13 cellular contexts compared by ENCODE assay signal in genomic region chr17:45296833-45297124, GRCh38. TPM values are rescaled to one million over a fixed set of nuclear protein-coding genes. Genes with fewer than 3 reads are reported as not detected.
A peak's percentile ranks its signal among the peaks of the same experiment; 100 is the strongest.
DNase-seq lines count a peak whose midpoint lies in the region; ATAC-seq and TF ChIP-seq lines count a peak whose summit lies in the region.
"Had no signal": no experiment of that assay in that cellular context is flagged by ENCODE, and none has a peak within 500 bp of the region (broad histone marks: within the 10 kb centered on the region; RNA-seq: fewer than 3 reads in every experiment).

No MANE protein-coding gene starts in this region.

- H3K79me2 ChIP-seq in SK-N-SH (ENCODE audit: insufficient read depth) = peaks cover 86% of the 10 kb centered on the region

- peak overlapping the region; percentile 50 for H3K27ac Mint-ChIP-seq in activated naive CD4-positive, alpha-beta T cell treated with anti-CD3 and anti-CD28 coated beads, Interleukin-2, amount 10 ng/mL, durations not matched to agents 7 days and 5 days
- H3K27ac Mint-ChIP-seq in activated naive CD4-positive, alpha-beta T cell treated with anti-CD3 and anti-CD28 coated beads for 36 hours = no peak overlapping the region

- peaks cover 82% of the 10 kb centered on the region for H3K4me1 Mint-ChIP-seq in activated naive CD4-positive, alpha-beta T cell treated with anti-CD3 and anti-CD28 coated beads, Interleukin-2, amount 10 ng/mL, durations not matched to agents 7 days and 5 days
- H3K4me1 Mint-ChIP-seq in activated naive CD4-positive, alpha-beta T cell treated with anti-CD3 and anti-CD28 coated beads for 36 hours (ENCODE audit: low read depth) = peaks cover 81% of the 10 kb centered on the region

- no peak for TF ChIP-seq CTCF in SK-N-SH (IDR thresholded peaks at IDR 0.05)
- TF ChIP-seq CTCF in gastroesophageal sphincter (IDR thresholded peaks at IDR 0.05) = no peak
- no peak for TF ChIP-seq CTCF in stomach (IDR thresholded peaks at IDR 0.05)

- peaks cover 61% of the 10 kb centered on the region for H4K20me1 ChIP-seq in SK-N-SH (ENCODE audit: insufficient read depth)

- H3K4me3 ChIP-seq in SK-N-SH (ENCODE audit: low read depth in 2 of 2, low read length in 1 of 2) = no peak overlapping the region
- H3K4me3 ChIP-seq in gastroesophageal sphincter = no peak overlapping the region
- no peak overlapping the region for H3K4me3 ChIP-seq in stomach

- WGBS in SK-N-SH (ENCODE audit: low lambda C conversion rate) = 40% methylated on average over 1 of the region's 1 CpG
- WGBS in gastroesophageal sphincter (ENCODE audit: low coverage in 1 of 2), 2 donors = 14 to 20% methylated on average over 1 of the region's 1 CpG
- 14 to 28% (median 17%) methylated on average over 1 of the region's 1 CpG for WGBS in stomach, 5 donors

- H3K9ac ChIP-seq in SK-N-SH = no peak overlapping the region

- H2AFZ ChIP-seq in SK-N-SH (ENCODE audit: low read depth) = no peak overlapping the region

- no peak for TF ChIP-seq EP300 in SK-N-SH (IDR thresholded peaks at IDR 0.05; ENCODE audit: borderline replicate concordance in 1 of 2, low read depth in 1 of 2, low read length in 1 of 2)
- TF ChIP-seq EP300 in gastroesophageal sphincter (IDR thresholded peaks at IDR 0.05) = no peak
- no peak for TF ChIP-seq EP300 in stomach (IDR thresholded peaks at IDR 0.05)

- no peaks in the 10 kb centered on the region for H3K27me3 ChIP-seq in SK-N-SH (ENCODE audit: insufficient read depth)
- no peaks in the 10 kb centered on the region for H3K27me3 ChIP-seq in gastroesophageal sphincter
- no peaks in the 10 kb centered on the region for H3K27me3 ChIP-seq in stomach
- H3K27me3 ChIP-seq: BE2C had no signal

- TF ChIP-seq POLR2A in gastroesophageal sphincter (IDR thresholded peaks at IDR 0.05) (no peak), stomach (IDR thresholded peaks at IDR 0.05) (no peak)

- DNase-seq in activated naive CD4-positive, alpha-beta T cell treated with anti-CD3 and anti-CD28 coated beads, Interleukin-2, amount 10 ng/mL, durations not matched to agents 7 days and 5 days = no peak
- no peak for DNase-seq in activated naive CD4-positive, alpha-beta T cell treated with anti-CD3 and anti-CD28 coated beads for 36 hours
- DNase-seq in SK-N-SH = no peak
- DNase-seq in stomach = no peak
- DNase-seq: activated CD8-positive, alpha-beta memory T cell treated with anti-CD3 and anti-CD28 coated beads, Interleukin-2, amount 50 U/mL, for 48 hours; BE2C; dermis blood vessel endothelial cell; NCI-H345 had no signal

- no peaks in the 10 kb centered on the region for H3K9me3 ChIP-seq in SK-N-SH
- no peaks in the 10 kb centered on the region for H3K9me3 ChIP-seq in gastroesophageal sphincter
- H3K9me3 ChIP-seq in stomach = no peaks in the 10 kb centered on the region
- H3K9me3 ChIP-seq: BE2C had no signal

- H3K4me1 ChIP-seq in SK-N-SH (ENCODE audit: control insufficient read depth in 1 of 2, insufficient read depth in 2 of 2, low read depth in 1 of 2, low read length in 1 of 2) (peaks cover 60 to 64% of the 10 kb centered on the region in 2 experiments), gastroesophageal sphincter (peaks cover 33 to 100% (median 70%) of the 10 kb centered on the region in 3 donors), stomach (peaks cover 84 to 99% (median 94%) of the 10 kb centered on the region in 4 donors)

- peaks cover 20% of the 10 kb centered on the region for H3K36me3 Mint-ChIP-seq in activated naive CD4-positive, alpha-beta T cell treated with anti-CD3 and anti-CD28 coated beads, Interleukin-2, amount 10 ng/mL, durations not matched to agents 7 days and 5 days
- peaks cover 25% of the 10 kb centered on the region for H3K36me3 Mint-ChIP-seq in activated naive CD4-positive, alpha-beta T cell treated with anti-CD3 and anti-CD28 coated beads for 36 hours (ENCODE audit: low read depth)

- H3K27ac ChIP-seq in SK-N-SH (ENCODE audit: low read depth in 2 of 2, low read length in 1 of 2) = peak overlapping the region; percentile 58 to 95
- peak overlapping the region; percentile 48 to 96 (median 85) for H3K27ac ChIP-seq in gastroesophageal sphincter
- peak overlapping the region; percentile 32 to 88 (median 85) for H3K27ac ChIP-seq in stomach

- intact Hi-C loops in activated naive CD4-positive, alpha-beta T cell treated with anti-CD3 and anti-CD28 coated beads for 36 hours (cut with micrococcal nuclease) = no loop called here
- intact Hi-C loops in stomach (cut with DNase I; ENCODE audit: low total_unique reads) = no loop called here

- peak overlapping the region; percentile 48 for H3K4me2 ChIP-seq in SK-N-SH

- H3F3A ChIP-seq in SK-N-SH (replicated peaks; ENCODE audit: insufficient read depth) = peaks cover 50% of the 10 kb centered on the region

- H3K36me3 ChIP-seq in SK-N-SH (replicated peaks in 1 of 2; ENCODE audit: control insufficient read depth in 1 of 2, insufficient read depth in 2 of 2, low read length in 1 of 2) (peaks cover 0 to 22% of the 10 kb centered on the region in 2 experiments), gastroesophageal sphincter (no peaks in the 10 kb centered on the region), stomach (no peaks in the 10 kb centered on the region)
- H3K36me3 ChIP-seq: BE2C had no signal

- no peak overlapping the region for H3K4me3 Mint-ChIP-seq in activated naive CD4-positive, alpha-beta T cell treated with anti-CD3 and anti-CD28 coated beads, Interleukin-2, amount 10 ng/mL, durations not matched to agents 7 days and 5 days
- H3K4me3 Mint-ChIP-seq in activated naive CD4-positive, alpha-beta T cell treated with anti-CD3 and anti-CD28 coated beads for 36 hours = no peak overlapping the region

- TF ChIP-seq RAD21 in SK-N-SH (IDR thresholded peaks at IDR 0.05; ENCODE audit: low read length) = no peak

- ATAC-seq in gastroesophageal sphincter = no peak
- no peak for ATAC-seq in HG03045 (IDR thresholded peaks at IDR 0.05; ENCODE audit: unreplicated experiment)
- no peak for ATAC-seq in GM21723 (IDR thresholded peaks at IDR 0.05; ENCODE audit: unreplicated experiment)
- ATAC-seq in HG03565 (IDR thresholded peaks at IDR 0.05; ENCODE audit: unreplicated experiment) = no peak

- H3K27me3 Mint-ChIP-seq in activated naive CD4-positive, alpha-beta T cell treated with anti-CD3 and anti-CD28 coated beads, Interleukin-2, amount 10 ng/mL, durations not matched to agents 7 days and 5 days = no peaks in the 10 kb centered on the region
- H3K27me3 Mint-ChIP-seq in activated naive CD4-positive, alpha-beta T cell treated with anti-CD3 and anti-CD28 coated beads for 36 hours (ENCODE audit: low read depth) = no peaks in the 10 kb centered on the region

- no peaks in the 10 kb centered on the region for H3K9me2 ChIP-seq in SK-N-SH

- POLR2A ChIA-PET in SK-N-SH (lab: Yijun Ruan, JAX) = no interaction called here

- H3K9me3 Mint-ChIP-seq in activated naive CD4-positive, alpha-beta T cell treated with anti-CD3 and anti-CD28 coated beads, Interleukin-2, amount 10 ng/mL, durations not matched to agents 7 days and 5 days = no peaks in the 10 kb centered on the region
- no peaks in the 10 kb centered on the region for H3K9me3 Mint-ChIP-seq in activated naive CD4-positive, alpha-beta T cell treated with anti-CD3 and anti-CD28 coated beads for 36 hours

- CTCF ChIA-PET in activated naive CD4-positive, alpha-beta T cell treated with anti-CD3 and anti-CD28 coated beads, Interleukin-2, amount 10 ng/mL, durations not matched to agents 7 days and 5 days (lab: Charles Lee) = interaction anchor here (2.1 kb wide), 1 partner anchor 13 kb away, joined by 5 read pairs; no protein-coding TSS in a partner anchor
- CTCF ChIA-PET in activated naive CD4-positive, alpha-beta T cell treated with anti-CD3 and anti-CD28 coated beads for 36 hours (lab: Charles Lee) = no interaction called here
- CTCF ChIA-PET in SK-N-SH (lab: Yijun Ruan, JAX) = interaction anchor here (1.0 to 3.5 kb wide), 2 partner anchors 15 to 42 kb away, joined by 3 to 13 read pairs; no protein-coding TSS in a partner anchor

TF ChIP-seq in SK-N-SH, 30 proteins besides CTCF, POLR2A, EP300 and RAD21:
- TF ChIP-seq NFIC (IDR thresholded peaks at IDR 0.05; ENCODE audit: borderline replicate concordance) (peak; percentile 19; the same call in 1 of the 2 replicates), JUND (IDR thresholded peaks at IDR 0.05) (no peak)

RNA-seq across cellular contexts. Expression of gene MAP3K14, which starts 20.0 kb away (rescaled TPM):
- total RNA-seq in activated naive CD4-positive, alpha-beta T cell treated with anti-CD3 and anti-CD28 coated beads for 36 hours = 10 to 100 TPM; 45.5 to 52.0 TPM
- 11.9 and 13.7 TPM in 2 replicates for polyA plus RNA-seq in SK-N-SH (2012; rRNA removed)
- 4.4 and 7.2 TPM in 2 replicates for polyA plus RNA-seq in SK-N-SH (2012; cell fraction: cytosol; rRNA removed)
- 51.1 and 59.6 TPM in 2 replicates for polyA plus RNA-seq in SK-N-SH (2012; cell fraction: nucleus; rRNA removed)
- total RNA-seq in gastroesophageal sphincter = 10 to 100 TPM in 3 of 4 donors, 1 to 10 TPM in 1; 8.5 to 17.5 (median 13.5) TPM
- 10 to 100 TPM in 2 of 5 donors, 1 to 10 TPM in 3; 1.2 to 17.7 (median 9.7) TPM for total RNA-seq in stomach
- 10 to 100 TPM in 1 of 3 donors, 1 to 10 TPM in 2; 6.3 to 11.0 (median 6.4) TPM for polyA plus RNA-seq in stomach

RNA-seq across cellular contexts. Expression of gene SPATA32, which starts 34.9 kb away (rescaled TPM):
- total RNA-seq in activated naive CD4-positive, alpha-beta T cell treated with anti-CD3 and anti-CD28 coated beads for 36 hours = under 1 TPM in 1 of 2 experiments, not detected in 1; 0.12 TPM
- 0.08 TPM in 1 of 2 replicates, not detected in the other for polyA plus RNA-seq in SK-N-SH (2012; rRNA removed)
- polyA plus RNA-seq in SK-N-SH (2012; cell fraction: cytosol; rRNA removed) = not detected in 2 replicates
- 0.10 TPM in 1 of 2 replicates, not detected in the other for polyA plus RNA-seq in SK-N-SH (2012; cell fraction: nucleus; rRNA removed)
- total RNA-seq in gastroesophageal sphincter = not detected
- total RNA-seq in stomach = not detected
- polyA plus RNA-seq in stomach = not detected
- total RNA-seq: dermis blood vessel endothelial cell, SK-MEL-5 had no signal
